ENCODE assay signal across 9 cellular contexts in the genomic region with DNA sequence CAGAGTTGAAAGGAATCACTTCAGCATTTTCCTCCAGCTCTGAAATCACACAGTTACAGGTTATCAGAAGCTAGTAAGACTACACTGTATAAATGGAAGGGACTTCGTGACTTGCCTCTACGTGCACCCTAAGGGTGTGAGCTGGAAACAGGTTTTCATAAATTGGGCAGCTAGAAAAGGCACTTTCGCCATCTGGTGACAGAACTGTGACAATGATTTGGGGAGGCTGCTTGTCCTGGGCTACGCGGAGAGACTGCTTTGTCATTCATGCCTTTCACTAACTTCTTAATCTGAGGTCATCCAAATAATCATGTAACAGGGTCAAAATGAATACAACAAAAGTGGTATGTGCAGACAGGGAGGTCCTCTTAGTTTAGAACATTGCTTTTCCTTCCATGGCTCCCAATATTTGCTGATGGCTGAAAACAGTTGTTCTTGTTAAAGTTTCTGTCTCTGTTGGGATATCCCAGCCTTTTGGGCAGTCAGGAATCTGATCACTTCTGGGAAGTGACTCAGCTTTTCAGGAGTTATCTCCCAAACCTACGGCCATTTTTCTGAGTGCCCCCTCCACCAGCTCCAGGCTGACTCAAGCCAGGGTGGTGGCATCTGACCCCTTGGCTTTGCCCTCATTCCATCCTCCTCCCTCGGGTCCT. TPM values are rescaled to one million over a fixed set of nuclear protein-coding genes. Genes with fewer than 3 reads are reported as not detected.
A peak's percentile ranks its signal among the peaks of the same experiment; 100 is the strongest.
DNase-seq lines count a peak whose midpoint lies in the region; ATAC-seq and TF ChIP-seq lines count a peak whose summit lies in the region.
"Had no signal": no experiment of that assay in that cellular context is flagged by ENCODE, and none has a peak within 500 bp of the region (broad histone marks: within the 10 kb centered on the region; RNA-seq: fewer than 3 reads in every experiment).

No MANE protein-coding gene starts in this region.

- H3K79me2 ChIP-seq in DOHH2 (ENCODE audit: control insufficient read depth, low read length) = no peaks in the 10 kb centered on the region
- no peaks in the 10 kb centered on the region for H3K79me2 ChIP-seq in SU-DHL-6 (ENCODE audit: insufficient read depth, low read length)

- H3F3A ChIP-seq in DOHH2 (ENCODE audit: control insufficient read depth, insufficient read depth) (no peaks in the 10 kb centered on the region), SU-DHL-6 (ENCODE audit: insufficient read depth) (no peaks in the 10 kb centered on the region)

- H3K36me3 ChIP-seq in DOHH2 (ENCODE audit: control insufficient read depth, low read length) (no peaks in the 10 kb centered on the region), SU-DHL-6 (ENCODE audit: low read length) (no peaks in the 10 kb centered on the region), right lobe of liver (no peaks in the 10 kb centered on the region)

- H3K4me2 ChIP-seq in DOHH2 (ENCODE audit: low read length) = no peak overlapping the region
- no peak overlapping the region for H3K4me2 ChIP-seq in SU-DHL-6 (ENCODE audit: low read depth, low read length, poor library complexity, severe bottlenecking)

- H2AFZ ChIP-seq in SU-DHL-6 (ENCODE audit: low read depth, low read length, severe bottlenecking) = no peak overlapping the region

- intact Hi-C loops in right lobe of liver (cut with DNase I) = no loop called here

- H3K27me3 ChIP-seq in DOHH2 (ENCODE audit: control insufficient read depth, low read length) (peaks cover 6% of the 10 kb centered on the region), SU-DHL-6 (ENCODE audit: low read length) (no peaks in the 10 kb centered on the region), right lobe of liver (no peaks in the 10 kb centered on the region)

- H3K4me3 ChIP-seq in DOHH2 (ENCODE audit: low read length) = no peak overlapping the region
- no peak overlapping the region for H3K4me3 ChIP-seq in SU-DHL-6 (ENCODE audit: insufficient read depth, low read length, poor library complexity, severe bottlenecking)
- no peak overlapping the region for H3K4me3 ChIP-seq in right lobe of liver

- WGBS in right lobe of liver (ENCODE audit: insufficient coverage, low coverage, low lambda C conversion rate, missing lambda C conversion rate) = 8% methylated on average over 7 of the region's 7 CpGs

- no peaks in the 10 kb centered on the region for H3K9me3 ChIP-seq in DOHH2 (ENCODE audit: control insufficient read depth, insufficient read depth, low read length)
- H3K9me3 ChIP-seq in SU-DHL-6 (ENCODE audit: insufficient read depth, low read length) = no peaks in the 10 kb centered on the region
- H3K9me3 ChIP-seq in right lobe of liver = no peaks in the 10 kb centered on the region

- no peaks in the 10 kb centered on the region for H3K9me2 ChIP-seq in DOHH2 (replicated peaks; ENCODE audit: control insufficient read depth, low read length)
- H3K9me2 ChIP-seq in SU-DHL-6 (replicated peaks; ENCODE audit: insufficient read depth, low read length) = no peaks in the 10 kb centered on the region

- H4K20me1 ChIP-seq in DOHH2 (ENCODE audit: control insufficient read depth, insufficient read depth, low read depth, low read length) = no peaks in the 10 kb centered on the region
- H4K20me1 ChIP-seq in SU-DHL-6 (ENCODE audit: low read depth, low read length) = no peaks in the 10 kb centered on the region

- TF ChIP-seq CTCF in DOHH2 (IDR thresholded peaks at IDR 0.05; ENCODE audit: low read depth, low read length, poor library complexity, severe bottlenecking) = peak; percentile 82
- peak; percentile 20 for TF ChIP-seq CTCF in SU-DHL-6 (IDR thresholded peaks at IDR 0.05; ENCODE audit: insufficient read depth, low read length, poor library complexity, severe bottlenecking)
- TF ChIP-seq CTCF in right lobe of liver (IDR thresholded peaks at IDR 0.05) = peak in 3 of 4 donors; percentile 16 to 28 (median 20)

- DNase-seq in right lobe of liver (no peak), substantia nigra (lab: John Stamatoyannopoulos, UW) (no peak), NCI-H1092 (lab: John Stamatoyannopoulos, UW) (no peak), AG20443 (ENCODE audit: low spot score) (no peak)

- ATAC-seq in GM19397 (IDR thresholded peaks at IDR 0.05; ENCODE audit: unreplicated experiment) (peak; percentile 73), HG03442 (IDR thresholded peaks at IDR 0.05; ENCODE audit: unreplicated experiment) (peak; percentile 86), right lobe of liver (peak in 3 of 4 donors; percentile 17 to 50 (median 29))

- TF ChIP-seq POLR2A in right lobe of liver (IDR thresholded peaks at IDR 0.05) = no peak

- H3K27ac ChIP-seq in DOHH2 (ENCODE audit: low read depth, low read length) = no peak overlapping the region
- H3K27ac ChIP-seq in SU-DHL-6 (ENCODE audit: low read depth, low read length) = no peak overlapping the region
- H3K27ac ChIP-seq in right lobe of liver = no peak overlapping the region
- no peak overlapping the region for H3K27ac ChIP-seq in substantia nigra (ENCODE audit: low read depth, low read length, poor library complexity, severe bottlenecking)

- H3K9ac ChIP-seq in SU-DHL-6 (ENCODE audit: low read length) = no peak overlapping the region

- H3K4me1 ChIP-seq in DOHH2 (ENCODE audit: control insufficient read depth, low read length) = peaks cover 5% of the 10 kb centered on the region; the same call in 1 of the 2 replicates
- no peaks in the 10 kb centered on the region for H3K4me1 ChIP-seq in right lobe of liver

RNA-seq across cellular contexts. Expression of gene VWC2, which starts 17.8 kb away (rescaled TPM):
- not detected for total RNA-seq in right lobe of liver
- total RNA-seq: dermis microvascular lymphatic vessel endothelial cell had no signal

Comparison
In these comparisons a context has a peak if more than half of its experiments do, and no peak if none do; other contexts are left out.
1. CTCF ChIP-seq: peak in every context shown above with its lines; median percentile 82 in DOHH2; 20 in SU-DHL-6; 20 in right lobe of liver.
2. ATAC-seq: peak in every context shown above with its lines; median percentile 86 in HG03442; 73 in GM19397; 29 in right lobe of liver.